ENCODE assay signal across 1 cellular context in the genomic region with DNA sequence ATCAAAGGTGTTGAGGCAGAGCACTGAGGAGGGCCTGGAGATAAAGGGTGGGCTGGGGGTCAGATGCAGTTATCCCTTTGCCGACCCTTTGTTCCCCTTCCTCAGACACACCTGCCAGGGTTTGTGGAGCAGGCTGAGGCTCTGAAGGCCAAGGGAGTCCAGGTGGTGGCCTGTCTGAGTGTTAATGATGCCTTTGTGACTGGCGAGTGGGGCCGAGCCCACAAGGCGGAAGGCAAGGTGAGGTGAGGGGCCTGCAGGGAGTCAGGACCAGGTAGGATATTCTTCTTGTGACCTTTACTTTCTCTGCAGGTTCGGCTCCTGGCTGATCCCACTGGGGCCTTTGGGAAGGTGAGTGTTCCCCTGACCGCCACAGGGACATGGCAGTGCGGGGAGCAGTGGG.
TF ChIP-seq lines count a peak whose summit lies in the region.

No MANE protein-coding gene starts in this region.

TF ChIP-seq in GM23338, 12 proteins besides CTCF, POLR2A, EP300 and RAD21 (continued from another document):
- TF ChIP-seq, protein P1, sequence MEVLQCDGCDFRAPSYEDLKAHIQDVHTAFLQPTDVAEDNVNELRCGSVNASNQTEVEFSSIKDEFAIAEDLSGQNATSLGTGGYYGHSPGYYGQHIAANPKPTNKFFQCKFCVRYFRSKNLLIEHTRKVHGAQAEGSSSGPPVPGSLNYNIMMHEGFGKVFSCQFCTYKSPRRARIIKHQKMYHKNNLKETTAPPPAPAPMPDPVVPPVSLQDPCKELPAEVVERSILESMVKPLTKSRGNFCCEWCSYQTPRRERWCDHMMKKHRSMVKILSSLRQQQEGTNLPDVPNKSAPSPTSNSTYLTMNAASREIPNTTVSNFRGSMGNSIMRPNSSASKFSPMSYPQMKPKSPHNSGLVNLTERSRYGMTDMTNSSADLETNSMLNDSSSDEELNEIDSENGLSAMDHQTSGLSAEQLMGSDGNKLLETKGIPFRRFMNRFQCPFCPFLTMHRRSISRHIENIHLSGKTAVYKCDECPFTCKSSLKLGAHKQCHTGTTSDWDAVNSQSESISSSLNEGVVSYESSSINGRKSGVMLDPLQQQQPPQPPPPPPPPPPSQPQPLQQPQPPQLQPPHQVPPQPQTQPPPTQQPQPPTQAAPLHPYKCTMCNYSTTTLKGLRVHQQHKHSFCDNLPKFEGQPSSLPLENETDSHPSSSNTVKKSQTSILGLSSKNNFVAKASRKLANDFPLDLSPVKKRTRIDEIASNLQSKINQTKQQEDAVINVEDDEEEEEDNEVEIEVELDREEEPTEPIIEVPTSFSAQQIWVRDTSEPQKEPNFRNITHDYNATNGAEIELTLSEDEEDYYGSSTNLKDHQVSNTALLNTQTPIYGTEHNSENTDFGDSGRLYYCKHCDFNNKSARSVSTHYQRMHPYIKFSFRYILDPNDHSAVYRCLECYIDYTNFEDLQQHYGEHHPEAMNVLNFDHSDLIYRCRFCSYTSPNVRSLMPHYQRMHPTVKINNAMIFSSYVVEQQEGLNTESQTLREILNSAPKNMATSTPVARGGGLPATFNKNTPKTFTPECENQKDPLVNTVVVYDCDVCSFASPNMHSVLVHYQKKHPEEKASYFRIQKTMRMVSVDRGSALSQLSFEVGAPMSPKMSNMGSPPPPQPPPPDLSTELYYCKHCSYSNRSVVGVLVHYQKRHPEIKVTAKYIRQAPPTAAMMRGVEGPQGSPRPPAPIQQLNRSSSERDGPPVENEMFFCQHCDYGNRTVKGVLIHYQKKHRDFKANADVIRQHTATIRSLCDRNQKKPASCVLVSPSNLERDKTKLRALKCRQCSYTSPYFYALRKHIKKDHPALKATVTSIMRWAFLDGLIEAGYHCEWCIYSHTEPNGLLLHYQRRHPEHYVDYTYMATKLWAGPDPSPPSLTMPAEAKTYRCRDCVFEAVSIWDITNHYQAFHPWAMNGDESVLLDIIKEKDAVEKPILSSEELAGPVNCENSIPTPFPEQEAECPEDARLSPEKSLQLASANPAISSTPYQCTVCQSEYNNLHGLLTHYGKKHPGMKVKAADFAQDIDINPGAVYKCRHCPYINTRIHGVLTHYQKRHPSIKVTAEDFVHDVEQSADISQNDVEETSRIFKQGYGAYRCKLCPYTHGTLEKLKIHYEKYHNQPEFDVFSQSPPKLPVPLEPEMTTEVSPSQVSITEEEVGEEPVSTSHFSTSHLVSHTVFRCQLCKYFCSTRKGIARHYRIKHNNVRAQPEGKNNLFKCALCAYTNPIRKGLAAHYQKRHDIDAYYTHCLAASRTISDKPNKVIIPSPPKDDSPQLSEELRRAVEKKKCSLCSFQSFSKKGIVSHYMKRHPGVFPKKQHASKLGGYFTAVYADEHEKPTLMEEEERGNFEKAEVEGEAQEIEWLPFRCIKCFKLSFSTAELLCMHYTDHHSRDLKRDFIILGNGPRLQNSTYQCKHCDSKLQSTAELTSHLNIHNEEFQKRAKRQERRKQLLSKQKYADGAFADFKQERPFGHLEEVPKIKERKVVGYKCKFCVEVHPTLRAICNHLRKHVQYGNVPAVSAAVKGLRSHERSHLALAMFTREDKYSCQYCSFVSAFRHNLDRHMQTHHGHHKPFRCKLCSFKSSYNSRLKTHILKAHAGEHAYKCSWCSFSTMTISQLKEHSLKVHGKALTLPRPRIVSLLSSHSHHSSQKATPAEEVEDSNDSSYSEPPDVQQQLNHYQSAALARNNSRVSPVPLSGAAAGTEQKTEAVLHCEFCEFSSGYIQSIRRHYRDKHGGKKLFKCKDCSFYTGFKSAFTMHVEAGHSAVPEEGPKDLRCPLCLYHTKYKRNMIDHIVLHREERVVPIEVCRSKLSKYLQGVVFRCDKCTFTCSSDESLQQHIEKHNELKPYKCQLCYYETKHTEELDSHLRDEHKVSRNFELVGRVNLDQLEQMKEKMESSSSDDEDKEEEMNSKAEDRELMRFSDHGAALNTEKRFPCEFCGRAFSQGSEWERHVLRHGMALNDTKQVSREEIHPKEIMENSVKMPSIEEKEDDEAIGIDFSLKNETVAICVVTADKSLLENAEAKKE (CRISPR knock-in tag; IDR thresholded peaks at IDR 0.05), result no peak
- TF ChIP-seq, protein P2, sequence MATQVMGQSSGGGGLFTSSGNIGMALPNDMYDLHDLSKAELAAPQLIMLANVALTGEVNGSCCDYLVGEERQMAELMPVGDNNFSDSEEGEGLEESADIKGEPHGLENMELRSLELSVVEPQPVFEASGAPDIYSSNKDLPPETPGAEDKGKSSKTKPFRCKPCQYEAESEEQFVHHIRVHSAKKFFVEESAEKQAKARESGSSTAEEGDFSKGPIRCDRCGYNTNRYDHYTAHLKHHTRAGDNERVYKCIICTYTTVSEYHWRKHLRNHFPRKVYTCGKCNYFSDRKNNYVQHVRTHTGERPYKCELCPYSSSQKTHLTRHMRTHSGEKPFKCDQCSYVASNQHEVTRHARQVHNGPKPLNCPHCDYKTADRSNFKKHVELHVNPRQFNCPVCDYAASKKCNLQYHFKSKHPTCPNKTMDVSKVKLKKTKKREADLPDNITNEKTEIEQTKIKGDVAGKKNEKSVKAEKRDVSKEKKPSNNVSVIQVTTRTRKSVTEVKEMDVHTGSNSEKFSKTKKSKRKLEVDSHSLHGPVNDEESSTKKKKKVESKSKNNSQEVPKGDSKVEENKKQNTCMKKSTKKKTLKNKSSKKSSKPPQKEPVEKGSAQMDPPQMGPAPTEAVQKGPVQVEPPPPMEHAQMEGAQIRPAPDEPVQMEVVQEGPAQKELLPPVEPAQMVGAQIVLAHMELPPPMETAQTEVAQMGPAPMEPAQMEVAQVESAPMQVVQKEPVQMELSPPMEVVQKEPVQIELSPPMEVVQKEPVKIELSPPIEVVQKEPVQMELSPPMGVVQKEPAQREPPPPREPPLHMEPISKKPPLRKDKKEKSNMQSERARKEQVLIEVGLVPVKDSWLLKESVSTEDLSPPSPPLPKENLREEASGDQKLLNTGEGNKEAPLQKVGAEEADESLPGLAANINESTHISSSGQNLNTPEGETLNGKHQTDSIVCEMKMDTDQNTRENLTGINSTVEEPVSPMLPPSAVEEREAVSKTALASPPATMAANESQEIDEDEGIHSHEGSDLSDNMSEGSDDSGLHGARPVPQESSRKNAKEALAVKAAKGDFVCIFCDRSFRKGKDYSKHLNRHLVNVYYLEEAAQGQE (IDR thresholded peaks at IDR 0.05; ENCODE audit: unreplicated experiment), result no peak
- no peak for TF ChIP-seq STAT1 (IDR thresholded peaks at IDR 0.05; ENCODE audit: unreplicated experiment)
TF ChIP-seq in GM23338: peak in this region for 0.
